In the genomic region with DNA sequence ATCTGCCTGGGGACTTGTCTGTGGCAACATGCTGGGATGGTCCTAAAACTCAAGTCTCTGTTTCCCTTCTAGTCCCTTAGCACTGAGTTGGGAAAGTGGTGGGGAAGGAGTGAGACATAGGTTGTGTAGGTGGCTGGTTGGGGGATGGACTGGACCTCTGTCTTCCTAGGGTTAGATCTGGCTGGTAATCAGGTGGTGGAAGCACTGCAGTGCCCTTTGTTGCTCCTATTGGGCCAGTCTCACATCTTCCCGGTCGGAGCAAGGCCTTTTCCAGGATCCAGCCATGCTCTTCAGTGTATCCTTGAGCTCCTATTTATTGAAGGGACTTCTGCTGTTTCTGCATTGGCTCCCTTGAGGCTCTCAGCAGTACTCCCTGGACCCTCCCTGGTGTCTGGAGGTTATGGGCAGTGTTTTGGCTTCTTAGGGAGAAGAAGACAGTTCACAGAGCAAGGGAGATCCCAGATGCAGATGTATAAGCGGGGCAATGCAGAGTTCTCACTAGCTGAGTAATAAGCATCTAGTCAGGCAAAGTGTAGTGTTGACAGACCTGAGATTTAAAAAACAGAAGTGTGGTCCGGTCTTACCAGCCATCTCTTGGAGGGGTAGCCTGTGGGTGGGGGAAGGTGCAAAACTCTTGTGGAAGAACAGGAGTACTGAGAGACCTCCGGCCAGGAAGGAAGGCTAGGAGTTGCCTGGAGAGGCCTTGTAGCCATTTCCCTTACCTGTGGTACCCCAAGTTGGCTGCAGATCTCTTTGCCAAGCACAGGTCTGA, we compare ENCODE assay signal across 1 cellular context.
TF ChIP-seq lines count a peak whose summit lies in the region.

No MANE protein-coding gene starts in this region.

TF ChIP-seq in GM23338, 12 proteins besides CTCF, POLR2A, EP300 and RAD21 (continued from another document):
- TF ChIP-seq STAT1 (IDR thresholded peaks at IDR 0.05; ENCODE audit: unreplicated experiment) = no peak
- TF ChIP-seq, protein P1, sequence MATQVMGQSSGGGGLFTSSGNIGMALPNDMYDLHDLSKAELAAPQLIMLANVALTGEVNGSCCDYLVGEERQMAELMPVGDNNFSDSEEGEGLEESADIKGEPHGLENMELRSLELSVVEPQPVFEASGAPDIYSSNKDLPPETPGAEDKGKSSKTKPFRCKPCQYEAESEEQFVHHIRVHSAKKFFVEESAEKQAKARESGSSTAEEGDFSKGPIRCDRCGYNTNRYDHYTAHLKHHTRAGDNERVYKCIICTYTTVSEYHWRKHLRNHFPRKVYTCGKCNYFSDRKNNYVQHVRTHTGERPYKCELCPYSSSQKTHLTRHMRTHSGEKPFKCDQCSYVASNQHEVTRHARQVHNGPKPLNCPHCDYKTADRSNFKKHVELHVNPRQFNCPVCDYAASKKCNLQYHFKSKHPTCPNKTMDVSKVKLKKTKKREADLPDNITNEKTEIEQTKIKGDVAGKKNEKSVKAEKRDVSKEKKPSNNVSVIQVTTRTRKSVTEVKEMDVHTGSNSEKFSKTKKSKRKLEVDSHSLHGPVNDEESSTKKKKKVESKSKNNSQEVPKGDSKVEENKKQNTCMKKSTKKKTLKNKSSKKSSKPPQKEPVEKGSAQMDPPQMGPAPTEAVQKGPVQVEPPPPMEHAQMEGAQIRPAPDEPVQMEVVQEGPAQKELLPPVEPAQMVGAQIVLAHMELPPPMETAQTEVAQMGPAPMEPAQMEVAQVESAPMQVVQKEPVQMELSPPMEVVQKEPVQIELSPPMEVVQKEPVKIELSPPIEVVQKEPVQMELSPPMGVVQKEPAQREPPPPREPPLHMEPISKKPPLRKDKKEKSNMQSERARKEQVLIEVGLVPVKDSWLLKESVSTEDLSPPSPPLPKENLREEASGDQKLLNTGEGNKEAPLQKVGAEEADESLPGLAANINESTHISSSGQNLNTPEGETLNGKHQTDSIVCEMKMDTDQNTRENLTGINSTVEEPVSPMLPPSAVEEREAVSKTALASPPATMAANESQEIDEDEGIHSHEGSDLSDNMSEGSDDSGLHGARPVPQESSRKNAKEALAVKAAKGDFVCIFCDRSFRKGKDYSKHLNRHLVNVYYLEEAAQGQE (IDR thresholded peaks at IDR 0.05; ENCODE audit: unreplicated experiment) = no peak
- TF ChIP-seq, protein P2, sequence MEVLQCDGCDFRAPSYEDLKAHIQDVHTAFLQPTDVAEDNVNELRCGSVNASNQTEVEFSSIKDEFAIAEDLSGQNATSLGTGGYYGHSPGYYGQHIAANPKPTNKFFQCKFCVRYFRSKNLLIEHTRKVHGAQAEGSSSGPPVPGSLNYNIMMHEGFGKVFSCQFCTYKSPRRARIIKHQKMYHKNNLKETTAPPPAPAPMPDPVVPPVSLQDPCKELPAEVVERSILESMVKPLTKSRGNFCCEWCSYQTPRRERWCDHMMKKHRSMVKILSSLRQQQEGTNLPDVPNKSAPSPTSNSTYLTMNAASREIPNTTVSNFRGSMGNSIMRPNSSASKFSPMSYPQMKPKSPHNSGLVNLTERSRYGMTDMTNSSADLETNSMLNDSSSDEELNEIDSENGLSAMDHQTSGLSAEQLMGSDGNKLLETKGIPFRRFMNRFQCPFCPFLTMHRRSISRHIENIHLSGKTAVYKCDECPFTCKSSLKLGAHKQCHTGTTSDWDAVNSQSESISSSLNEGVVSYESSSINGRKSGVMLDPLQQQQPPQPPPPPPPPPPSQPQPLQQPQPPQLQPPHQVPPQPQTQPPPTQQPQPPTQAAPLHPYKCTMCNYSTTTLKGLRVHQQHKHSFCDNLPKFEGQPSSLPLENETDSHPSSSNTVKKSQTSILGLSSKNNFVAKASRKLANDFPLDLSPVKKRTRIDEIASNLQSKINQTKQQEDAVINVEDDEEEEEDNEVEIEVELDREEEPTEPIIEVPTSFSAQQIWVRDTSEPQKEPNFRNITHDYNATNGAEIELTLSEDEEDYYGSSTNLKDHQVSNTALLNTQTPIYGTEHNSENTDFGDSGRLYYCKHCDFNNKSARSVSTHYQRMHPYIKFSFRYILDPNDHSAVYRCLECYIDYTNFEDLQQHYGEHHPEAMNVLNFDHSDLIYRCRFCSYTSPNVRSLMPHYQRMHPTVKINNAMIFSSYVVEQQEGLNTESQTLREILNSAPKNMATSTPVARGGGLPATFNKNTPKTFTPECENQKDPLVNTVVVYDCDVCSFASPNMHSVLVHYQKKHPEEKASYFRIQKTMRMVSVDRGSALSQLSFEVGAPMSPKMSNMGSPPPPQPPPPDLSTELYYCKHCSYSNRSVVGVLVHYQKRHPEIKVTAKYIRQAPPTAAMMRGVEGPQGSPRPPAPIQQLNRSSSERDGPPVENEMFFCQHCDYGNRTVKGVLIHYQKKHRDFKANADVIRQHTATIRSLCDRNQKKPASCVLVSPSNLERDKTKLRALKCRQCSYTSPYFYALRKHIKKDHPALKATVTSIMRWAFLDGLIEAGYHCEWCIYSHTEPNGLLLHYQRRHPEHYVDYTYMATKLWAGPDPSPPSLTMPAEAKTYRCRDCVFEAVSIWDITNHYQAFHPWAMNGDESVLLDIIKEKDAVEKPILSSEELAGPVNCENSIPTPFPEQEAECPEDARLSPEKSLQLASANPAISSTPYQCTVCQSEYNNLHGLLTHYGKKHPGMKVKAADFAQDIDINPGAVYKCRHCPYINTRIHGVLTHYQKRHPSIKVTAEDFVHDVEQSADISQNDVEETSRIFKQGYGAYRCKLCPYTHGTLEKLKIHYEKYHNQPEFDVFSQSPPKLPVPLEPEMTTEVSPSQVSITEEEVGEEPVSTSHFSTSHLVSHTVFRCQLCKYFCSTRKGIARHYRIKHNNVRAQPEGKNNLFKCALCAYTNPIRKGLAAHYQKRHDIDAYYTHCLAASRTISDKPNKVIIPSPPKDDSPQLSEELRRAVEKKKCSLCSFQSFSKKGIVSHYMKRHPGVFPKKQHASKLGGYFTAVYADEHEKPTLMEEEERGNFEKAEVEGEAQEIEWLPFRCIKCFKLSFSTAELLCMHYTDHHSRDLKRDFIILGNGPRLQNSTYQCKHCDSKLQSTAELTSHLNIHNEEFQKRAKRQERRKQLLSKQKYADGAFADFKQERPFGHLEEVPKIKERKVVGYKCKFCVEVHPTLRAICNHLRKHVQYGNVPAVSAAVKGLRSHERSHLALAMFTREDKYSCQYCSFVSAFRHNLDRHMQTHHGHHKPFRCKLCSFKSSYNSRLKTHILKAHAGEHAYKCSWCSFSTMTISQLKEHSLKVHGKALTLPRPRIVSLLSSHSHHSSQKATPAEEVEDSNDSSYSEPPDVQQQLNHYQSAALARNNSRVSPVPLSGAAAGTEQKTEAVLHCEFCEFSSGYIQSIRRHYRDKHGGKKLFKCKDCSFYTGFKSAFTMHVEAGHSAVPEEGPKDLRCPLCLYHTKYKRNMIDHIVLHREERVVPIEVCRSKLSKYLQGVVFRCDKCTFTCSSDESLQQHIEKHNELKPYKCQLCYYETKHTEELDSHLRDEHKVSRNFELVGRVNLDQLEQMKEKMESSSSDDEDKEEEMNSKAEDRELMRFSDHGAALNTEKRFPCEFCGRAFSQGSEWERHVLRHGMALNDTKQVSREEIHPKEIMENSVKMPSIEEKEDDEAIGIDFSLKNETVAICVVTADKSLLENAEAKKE (CRISPR knock-in tag; IDR thresholded peaks at IDR 0.05) = no peak
- TF ChIP-seq JUNB (IDR thresholded peaks at IDR 0.05; ENCODE audit: unreplicated experiment) = no peak
